Comparison of ENCODE assay signal across 1 cellular context in the genomic region with DNA sequence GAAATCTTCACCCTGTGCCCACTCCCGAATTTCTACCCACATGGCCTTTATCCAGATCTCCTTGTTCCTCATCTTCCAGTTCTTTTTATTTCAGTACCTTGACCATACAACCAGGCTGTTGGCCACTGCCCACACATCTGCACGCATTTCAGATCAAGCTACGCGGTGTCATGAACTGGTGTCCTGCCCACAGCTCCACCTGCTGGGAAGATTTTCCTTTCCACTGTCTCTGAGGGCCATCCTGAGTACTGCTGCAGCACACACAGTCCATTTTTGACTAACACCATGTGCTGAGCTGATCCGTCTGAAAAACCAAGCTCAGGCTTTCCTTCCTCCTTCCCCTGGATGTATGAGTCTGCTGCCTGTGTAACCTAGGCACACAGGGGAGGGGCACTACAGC.
TF ChIP-seq lines count a peak whose summit lies in the region.

No MANE protein-coding gene starts in this region.

TF ChIP-seq in SK-N-SH treated with all-trans-retinoic acid at 6 μM for 48 hours, 23 proteins besides CTCF, POLR2A, EP300 and RAD21 (continued from another document):
- TF ChIP-seq, protein P1, sequence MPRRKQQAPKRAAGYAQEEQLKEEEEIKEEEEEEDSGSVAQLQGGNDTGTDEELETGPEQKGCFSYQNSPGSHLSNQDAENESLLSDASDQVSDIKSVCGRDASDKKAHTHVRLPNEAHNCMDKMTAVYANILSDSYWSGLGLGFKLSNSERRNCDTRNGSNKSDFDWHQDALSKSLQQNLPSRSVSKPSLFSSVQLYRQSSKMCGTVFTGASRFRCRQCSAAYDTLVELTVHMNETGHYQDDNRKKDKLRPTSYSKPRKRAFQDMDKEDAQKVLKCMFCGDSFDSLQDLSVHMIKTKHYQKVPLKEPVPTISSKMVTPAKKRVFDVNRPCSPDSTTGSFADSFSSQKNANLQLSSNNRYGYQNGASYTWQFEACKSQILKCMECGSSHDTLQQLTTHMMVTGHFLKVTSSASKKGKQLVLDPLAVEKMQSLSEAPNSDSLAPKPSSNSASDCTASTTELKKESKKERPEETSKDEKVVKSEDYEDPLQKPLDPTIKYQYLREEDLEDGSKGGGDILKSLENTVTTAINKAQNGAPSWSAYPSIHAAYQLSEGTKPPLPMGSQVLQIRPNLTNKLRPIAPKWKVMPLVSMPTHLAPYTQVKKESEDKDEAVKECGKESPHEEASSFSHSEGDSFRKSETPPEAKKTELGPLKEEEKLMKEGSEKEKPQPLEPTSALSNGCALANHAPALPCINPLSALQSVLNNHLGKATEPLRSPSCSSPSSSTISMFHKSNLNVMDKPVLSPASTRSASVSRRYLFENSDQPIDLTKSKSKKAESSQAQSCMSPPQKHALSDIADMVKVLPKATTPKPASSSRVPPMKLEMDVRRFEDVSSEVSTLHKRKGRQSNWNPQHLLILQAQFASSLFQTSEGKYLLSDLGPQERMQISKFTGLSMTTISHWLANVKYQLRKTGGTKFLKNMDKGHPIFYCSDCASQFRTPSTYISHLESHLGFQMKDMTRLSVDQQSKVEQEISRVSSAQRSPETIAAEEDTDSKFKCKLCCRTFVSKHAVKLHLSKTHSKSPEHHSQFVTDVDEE (CRISPR knock-in tag; IDR thresholded peaks at IDR 0.05): no peak
